In genomic region chr10:5282137-5282536, GRCh38 we compare ENCODE assay signal across 20 cellular contexts.
"Had no signal": no experiment of that assay in that cellular context is flagged by ENCODE, and none has a peak within 500 bp of the region (broad histone marks: within the 10 kb centered on the region; RNA-seq: fewer than 3 reads in every experiment).

No MANE protein-coding gene starts in this region.

- ATAC-seq: activated CD4-positive, CD25-positive, alpha-beta regulatory T cell treated with anti-CD3 and anti-CD28 coated beads, Interleukin-2, amount 50 U/mL, for 24 hours; activated T-cell treated with anti-CD3 and anti-CD28 coated beads, Interleukin-2, amount 50 U/mL, for 4 hours; gastrocnemius medialis; heart left ventricle; left ventricle myocardium superior; mucosa of descending colon; stimulated activated memory B cell treated with anti-CD40 and anti-IgM and Interleukin-4, amounts not matched to agents 10 μg/mL and 1 μg/mL and 100 μg/mL, for 72 hours had no signal

- H3K4me1 Mint-ChIP-seq: naive B cell; stimulated activated memory B cell treated with anti-CD40 and anti-IgM and Interleukin-4, amounts not matched to agents 10 μg/mL and 1 μg/mL and 100 μg/mL, for 72 hours had no signal

- H3K4me1 ChIP-seq: gastrocnemius medialis had no signal

- H3K27me3 ChIP-seq: cardiac muscle cell, gastrocnemius medialis, upper lobe of left lung had no signal

- H3K9me3 Mint-ChIP-seq: activated T-cell treated with anti-CD3 and anti-CD28 coated beads, Interleukin-2, amount 50 U/mL, for 4 hours; naive B cell; stimulated activated memory B cell treated with anti-CD40 and anti-IgM and Interleukin-4, amounts not matched to agents 10 μg/mL and 1 μg/mL and 100 μg/mL, for 72 hours had no signal

- H3K27ac ChIP-seq: cardiac muscle cell, gastrocnemius medialis, heart left ventricle, spleen, thoracic aorta, upper lobe of left lung had no signal

- DNase-seq: activated CD4-positive, alpha-beta T cell treated with anti-CD3 and anti-CD28 coated beads, Interleukin-2, amount 50 U/mL, for 1 hour; activated CD8-positive, alpha-beta memory T cell treated with anti-CD3 and anti-CD28 coated beads, Interleukin-2, amount 50 U/mL, for 4 hours; activated effector memory CD4-positive, alpha-beta T cell treated with Interleukin-2 at 50 U/mL for 16 hours; activated naive CD4-positive, alpha-beta T cell treated with anti-CD3 and anti-CD28 coated beads, Interleukin-2, amount 50 U/mL, for 16 hours; activated T-cell treated with anti-CD3 and anti-CD28 coated beads, Interleukin-2, amount 50 U/mL, for 4 hours; erythroblast; gastrocnemius medialis; heart left ventricle; left ventricle myocardium superior; mucosa of descending colon; naive B cell; retina; spleen; stimulated activated CD4-positive, alpha-beta T cell treated with anti-CD3 and anti-CD28 coated beads, Interleukin-4, amount 100 ng/mL, for 4 hours had no signal

- H3K36me3 Mint-ChIP-seq: memory B cell; naive B cell; stimulated activated memory B cell treated with anti-CD40 and anti-IgM and Interleukin-4, amounts not matched to agents 10 μg/mL and 1 μg/mL and 100 μg/mL, for 72 hours had no signal

- H3K9me3 ChIP-seq: gastrocnemius medialis, heart left ventricle, mucosa of descending colon, spleen, thoracic aorta, upper lobe of left lung had no signal

- H3K27ac Mint-ChIP-seq: memory B cell; stimulated activated memory B cell treated with anti-CD40 and anti-IgM and Interleukin-4, amounts not matched to agents 10 μg/mL and 1 μg/mL and 100 μg/mL, for 72 hours had no signal

- H3K4me3 ChIP-seq: cardiac muscle cell, gastrocnemius medialis, heart left ventricle, mucosa of descending colon, spleen, thoracic aorta, upper lobe of left lung had no signal

- H3K36me3 ChIP-seq: cardiac muscle cell, gastrocnemius medialis, heart left ventricle, spleen, thoracic aorta, upper lobe of left lung had no signal

- H3K4me3 Mint-ChIP-seq: activated T-cell treated with anti-CD3 and anti-CD28 coated beads, Interleukin-2, amount 50 U/mL, for 4 hours; memory B cell; naive B cell; stimulated activated memory B cell treated with anti-CD40 and anti-IgM and Interleukin-4, amounts not matched to agents 10 μg/mL and 1 μg/mL and 100 μg/mL, for 72 hours had no signal
